Comparison of ENCODE assay signal across 8 cellular contexts in the genomic region with DNA sequence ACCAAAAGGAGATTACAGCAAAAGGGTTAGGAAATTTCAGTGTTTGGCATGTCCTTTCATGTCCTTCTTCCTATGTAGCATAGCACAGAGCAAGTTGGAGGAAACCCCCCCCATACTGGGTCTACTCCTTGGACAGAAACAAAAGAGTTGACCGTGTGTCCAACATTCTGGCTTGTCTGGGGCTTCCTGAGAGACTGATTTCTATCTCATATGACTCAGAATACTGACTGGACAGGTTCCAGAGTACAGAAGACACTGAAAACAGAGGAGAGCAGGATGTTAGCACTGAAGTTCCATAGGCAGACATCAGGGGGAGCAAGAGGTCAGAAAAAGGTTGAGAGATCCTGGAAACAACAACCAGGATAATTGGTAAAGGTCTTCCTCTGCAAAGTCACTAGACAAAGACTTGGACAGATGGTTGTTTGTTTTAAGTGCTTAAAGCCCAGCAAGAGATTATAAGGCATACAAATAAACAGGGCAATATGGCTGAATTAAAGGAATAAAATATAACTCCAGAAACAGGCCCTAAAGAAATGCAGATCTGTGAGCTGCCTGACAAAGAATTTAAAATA. TPM values are rescaled to one million over a fixed set of nuclear protein-coding genes. Genes with fewer than 3 reads are reported as not detected.
DNase-seq lines count a peak whose midpoint lies in the region; ATAC-seq and TF ChIP-seq lines count a peak whose summit lies in the region.

No MANE protein-coding gene starts in this region.

- H3K9me3 ChIP-seq in IMR-90 (ENCODE audit: control insufficient read depth, insufficient read depth, low read length) (no peaks in the 10 kb centered on the region), Panc1 (ENCODE audit: control insufficient read depth, insufficient read depth, low read depth, low read length) (no peaks in the 10 kb centered on the region), neutrophil (no peaks in the 10 kb centered on the region), upper lobe of left lung (no peaks in the 10 kb centered on the region)

- peak overlapping the region; percentile 88 for H2BK20ac ChIP-seq in IMR-90 (ENCODE audit: low read depth, low read length)

- TF ChIP-seq RAD21 in IMR-90 (IDR thresholded peaks at IDR 0.05; ENCODE audit: low read length) = peak; percentile 82

- DNase-seq in GM03348 (ENCODE audit: low spot score) (peak; percentile 90), IMR-90 (peak; percentile 94), Panc1 (ENCODE audit: low read depth, low spot score) (peak; percentile 84), fibroblast of mammary gland (ENCODE audit: low read depth) (peak; percentile 95), upper lobe of left lung (peak in 1 of 2 donors; percentile 37), midbrain (lab: John Stamatoyannopoulos, UW) (no peak)
- peak; percentile 27 for DNase-seq in activated T-cell treated with anti-CD3 and anti-CD28 coated beads, Interleukin-2, amount 50 U/mL, for 1 hour

- peak; percentile 98 for ATAC-seq in IMR-90 (ENCODE audit: low read depth)
- ATAC-seq in Panc1 = peak; percentile 93
- peak; percentile 87 to 94 for ATAC-seq in upper lobe of left lung (ENCODE audit: low FRiP score in 2 of 2)

- no peak for TF ChIP-seq POLR2A in IMR-90 (IDR thresholded peaks at IDR 0.05; ENCODE audit: low read depth, low read length)
- no peak for TF ChIP-seq POLR2A in upper lobe of left lung (IDR thresholded peaks at IDR 0.05)

- peak overlapping the region; percentile 60 for H2AFZ ChIP-seq in IMR-90 (replicated peaks; ENCODE audit: low read length, poor library complexity)

- in situ Hi-C loops in IMR-90 (cut with MboI; ENCODE audit: low sequenced_read_pairs) = loop anchor here (5.0 kb wide), 2 partner anchors 86 to 196 kb away; no protein-coding TSS in a partner anchor
- in situ Hi-C loops in Panc1 (cut with HindIII; ENCODE audit: low pct_unique_long_range_greater_than_20kb, low sequenced_read_pairs) = no loop called here

- peak overlapping the region; percentile 84 for H4K5ac ChIP-seq in IMR-90 (ENCODE audit: low read depth, low read length)

- H2BK15ac ChIP-seq in IMR-90 (ENCODE audit: low read depth, low read length) = peak overlapping the region; percentile 37; the same call in 2 of the 3 replicates

- no peaks in the 10 kb centered on the region for H3K36me3 ChIP-seq in IMR-90 (ENCODE audit: control insufficient read depth, insufficient read depth, low read length)
- H3K36me3 ChIP-seq in Panc1 (ENCODE audit: control insufficient read depth, insufficient read depth, low read length) = no peaks in the 10 kb centered on the region
- H3K36me3 ChIP-seq in neutrophil = no peaks in the 10 kb centered on the region
- no peaks in the 10 kb centered on the region for H3K36me3 ChIP-seq in upper lobe of left lung

- H3K23ac ChIP-seq in IMR-90 (ENCODE audit: low read depth, low read length) = peak overlapping the region; percentile 84

- no CpG with 5 or more reads among the region's 1 CpG for WGBS in IMR-90 (ENCODE audit: extremely low coverage in 2 of 2, insufficient read length in 1 of 2), 2 experiments
- WGBS in upper lobe of left lung, 2 donors = 0% methylated on average over 1 of the region's 1 CpG

- H3K27ac ChIP-seq in IMR-90 (ENCODE audit: insufficient read depth, low read length) (peak overlapping the region; percentile 83; the same call in 1 of the 2 replicates), Panc1 (ENCODE audit: low read length) (no peak overlapping the region), neutrophil (no peak overlapping the region), upper lobe of left lung (peak overlapping the region in 3 of 4 donors; percentile 47 to 73 (median 67))

- H3K9me1 ChIP-seq in IMR-90 (ENCODE audit: insufficient read depth, low read length) = peaks cover 4% of the 10 kb centered on the region; the same call in 1 of the 2 replicates

- peak overlapping the region; percentile 59 for H3K4ac ChIP-seq in IMR-90 (ENCODE audit: low read depth, low read length)

- H4K8ac ChIP-seq in IMR-90 (ENCODE audit: low read depth in 2 of 2, low read length in 2 of 2) = peak overlapping the region; percentile 26 to 88; a peak in 3 of 4 replicates

- POLR2A ChIA-PET in IMR-90 (lab: Charles Lee; ENCODE audit: unreplicated experiment) (no interaction called here), Panc1 (lab: Charles Lee) (interaction anchor here (0.6 kb wide), 1 partner anchor 23 kb away, joined by 4 read pairs; no protein-coding TSS in a partner anchor)

- H4K20me1 ChIP-seq in IMR-90 (ENCODE audit: insufficient read depth, low read length) = no peaks in the 10 kb centered on the region

- no peak overlapping the region for H3K4me3 ChIP-seq in IMR-90 (ENCODE audit: insufficient read depth, low read depth, low read length)
- H3K4me3 ChIP-seq in Panc1 (ENCODE audit: low read depth in 2 of 2, low read length in 2 of 2) = no peak overlapping the region
- no peak overlapping the region for H3K4me3 ChIP-seq in fibroblast of mammary gland (ENCODE audit: control insufficient read depth, low read depth, low read length)
- no peak overlapping the region for H3K4me3 ChIP-seq in neutrophil (ENCODE audit: low read depth in 1 of 2, low read length in 1 of 2)
- no peak overlapping the region for H3K4me3 ChIP-seq in upper lobe of left lung

- no peak overlapping the region for H2AK9ac ChIP-seq in IMR-90 (replicated peaks; ENCODE audit: low read depth, low read length, poor library complexity)

- intact Hi-C loops in IMR-90 (cut with micrococcal nuclease) = loop anchor here (1.0 to 2.0 kb wide), 4 partner anchors 48 to 198 kb away; a partner anchor contains a TSS
- intact Hi-C loops in Panc1 (cut with micrococcal nuclease; ENCODE audit: unreplicated experiment) = loop anchor here (1.0 to 5.0 kb wide), 3 partner anchors 76 to 198 kb away; a partner anchor contains a TSS

- peaks cover 2% of the 10 kb centered on the region; the same call in 1 of the 2 replicates for H3K4me1 ChIP-seq in IMR-90 (ENCODE audit: control insufficient read depth, insufficient read depth, low read length)
- H3K4me1 ChIP-seq in Panc1 (ENCODE audit: control insufficient read depth, insufficient read depth, low read length) = no peaks in the 10 kb centered on the region
- no peaks in the 10 kb centered on the region for H3K4me1 ChIP-seq in neutrophil (ENCODE audit: control insufficient read depth in 1 of 2, insufficient read depth in 1 of 2, low read depth in 1 of 2, low read length in 1 of 2)
- H3K4me1 ChIP-seq in upper lobe of left lung = peaks cover 7 to 14% (median 12%) of the 10 kb centered on the region in 4 donors

- dilution Hi-C loops in IMR-90 (cut with HindIII; ENCODE audit: low sequenced_read_pairs, unreplicated experiment) = no loop called here

- CTCF ChIA-PET in IMR-90 (lab: Yijun Ruan, JAX) (interaction anchor here (0.6 to 1.6 kb wide), 11 partner anchors 10 to 197 kb away, joined by 3 to 6 read pairs (median 3); a partner anchor contains a TSS), Panc1 (lab: Charles Lee) (interaction anchor here (0.7 to 1.6 kb wide), 4 partner anchors 22 to 198 kb away, joined by 3 to 7 read pairs (median 5); a partner anchor contains a TSS)

- no peak for TF ChIP-seq EP300 in upper lobe of left lung (IDR thresholded peaks at IDR 0.05)

- H3K14ac ChIP-seq in IMR-90 (replicated peaks; ENCODE audit: low read depth, low read length) = peak overlapping the region; percentile 92

- peaks cover 0 to 4% of the 10 kb centered on the region in 2 experiments; a peak in 1 of 4 replicates for H3K79me1 ChIP-seq in IMR-90 (ENCODE audit: low read depth in 1 of 2, low read length in 2 of 2)

- BruUV-seq in IMR-90 (replicated peaks; lab: Mats Ljungman, UMichigan) (no TSS peak), Panc1 (replicated peaks; lab: Mats Ljungman, UMichigan) (TSS peak; percentile 53)

- H2BK120ac ChIP-seq in IMR-90 (ENCODE audit: low read depth, low read length) = peak overlapping the region; percentile 91

- peak overlapping the region; percentile 7; the same call in 1 of the 2 replicates for H3K18ac ChIP-seq in IMR-90 (ENCODE audit: low read depth, low read length)

- TF ChIP-seq CTCF in IMR-90 (conservative IDR thresholded peaks at IDR 0.05; ENCODE audit: low read depth, low read length) (peak; percentile 88), Panc1 (IDR thresholded peaks at IDR 0.05) (peak; percentile 86), fibroblast of mammary gland (conservative IDR thresholded peaks at IDR 0.05; ENCODE audit: control insufficient read depth, insufficient read depth, low read depth, low read length) (peak; percentile 97), neutrophil (IDR thresholded peaks at IDR 0.05) (peak; percentile 63), upper lobe of left lung (IDR thresholded peaks at IDR 0.05) (peak; percentile 79 to 90 (median 84))

- peak overlapping the region; percentile 63; the same call in 1 of the 2 replicates for H3K4me2 ChIP-seq in IMR-90 (ENCODE audit: low read depth, low read length)

- H4K91ac ChIP-seq in IMR-90 (ENCODE audit: insufficient read depth, low read depth, low read length) = peak overlapping the region; percentile 61; the same call in 1 of the 2 replicates

- H3K9ac ChIP-seq in IMR-90 (ENCODE audit: low read depth, low read length) = peak overlapping the region; percentile 39; the same call in 1 of the 2 replicates

- peak overlapping the region; percentile 81 for H2BK5ac ChIP-seq in IMR-90 (ENCODE audit: low read depth, low read length, poor library complexity, severe bottlenecking)

- H2AK5ac ChIP-seq in IMR-90 (ENCODE audit: low read depth, low read length) = peak overlapping the region; percentile 29; the same call in 1 of the 2 replicates

- H3K56ac ChIP-seq in IMR-90 (ENCODE audit: extremely low read depth, insufficient read depth, low read length) = peak overlapping the region; percentile 30; the same call in 1 of the 2 replicates

- H3K27me3 ChIP-seq in IMR-90 (ENCODE audit: control insufficient read depth, insufficient read depth, low read length) = no peaks in the 10 kb centered on the region
- no peaks in the 10 kb centered on the region for H3K27me3 ChIP-seq in Panc1 (ENCODE audit: control insufficient read depth, insufficient read depth, low read length)
- H3K27me3 ChIP-seq in neutrophil = no peaks in the 10 kb centered on the region
- H3K27me3 ChIP-seq in upper lobe of left lung = no peaks in the 10 kb centered on the region

RNA-seq across cellular contexts. Expression of a gene that starts 48.4 kb away (rescaled TPM):
- total RNA-seq in IMR-90 (2012; rRNA removed) = 1.4 TPM in 2 replicates
- polyA plus RNA-seq in IMR-90 (2012; rRNA removed) = 1.4 and 2.1 TPM in 2 replicates
- 0.55 and 0.92 TPM in 2 replicates for polyA plus RNA-seq in IMR-90 (2012; cell fraction: cytosol; rRNA removed)
- polyA plus RNA-seq in IMR-90 (2012; cell fraction: nucleus; rRNA removed; ENCODE audit: low replicate concordance) = 9.5 and 9.8 TPM in 2 replicates
- total RNA-seq in Panc1 (2021; ENCODE audit: unreplicated experiment) = 5.4 TPM
- polyA plus RNA-seq in Panc1 (2012; ENCODE audit: insufficient read length) = 2.3 TPM
- 10 to 100 TPM in 2 of 6 donors, 1 to 10 TPM in 4; 2.7 to 16.8 (median 4.3) TPM for total RNA-seq in upper lobe of left lung

RNA-seq across cellular contexts. Expression of a gene that starts 59.3 kb away (rescaled TPM):
- 120 and 128 TPM in 2 replicates for total RNA-seq in IMR-90 (2012; rRNA removed)
- 204 and 227 TPM in 2 replicates for polyA plus RNA-seq in IMR-90 (2012; rRNA removed)
- 153 and 242 TPM in 2 replicates for polyA plus RNA-seq in IMR-90 (2012; cell fraction: cytosol; rRNA removed)
- 16.5 and 124 TPM in 2 replicates for polyA plus RNA-seq in IMR-90 (2012; cell fraction: nucleus; rRNA removed; ENCODE audit: low replicate concordance)
- 234 TPM for total RNA-seq in Panc1 (2021; ENCODE audit: unreplicated experiment)
- polyA plus RNA-seq in Panc1 (2012; ENCODE audit: insufficient read length) = 179 TPM
- 100 to 1,000 TPM in 3 of 6 donors, 10 to 100 TPM in 2, 1 to 10 TPM in 1; 7.3 to 169 (median 96.9) TPM for total RNA-seq in upper lobe of left lung

Comparison
In these comparisons a context has a peak if more than half of its experiments do, and no peak if none do; other contexts are left out.
1. H3K27ac ChIP-seq: peak in IMR-90 (single experiment) and upper lobe of left lung (3 of 4); none in Panc1 (single experiment) and neutrophil (single experiment).
2. Peak in every context shown above with its lines, with median percentiles within 50 percentile points of each other: ATAC-seq and CTCF ChIP-seq.